Comparison of ENCODE assay signal across 24 cellular contexts in genomic region chr11:67072295-67072694, GRCh38. TPM values are rescaled to one million over a fixed set of nuclear protein-coding genes. Genes with fewer than 3 reads are reported as not detected.
"Had no signal": no experiment of that assay in that cellular context is flagged by ENCODE, and none has a peak within 500 bp of the region (broad histone marks: within the 10 kb centered on the region; RNA-seq: fewer than 3 reads in every experiment).

No MANE protein-coding gene starts in this region.

- H3K27ac Mint-ChIP-seq: natural killer cell; nephron progenitor cell; stimulated activated effector memory CD8-positive, alpha-beta T cell treated with anti-CD3 and anti-CD28 coated beads, Interleukin-12 subunit alpha, Interleukin-12 subunit beta, amount 100 ng/mL, for 72 hours; stimulated activated naive CD8-positive, alpha-beta T cell treated with anti-CD3 and anti-CD28 coated beads, Interleukin-15, Interleukin-2, amounts not matched to agents 100 ng/mL and 50 ng/mL, for 24 hours had no signal

- H3K4me3 ChIP-seq: pancreas, prostate gland had no signal

- H3K4me1 ChIP-seq: neural progenitor cell, pancreas, prostate gland, upper lobe of right lung had no signal

- FAIRE-seq: islet of Langerhans, kidney, pancreas, small intestine, urothelium cell line had no signal

- H3K4me3 Mint-ChIP-seq: neural progenitor cell; stimulated activated naive CD8-positive, alpha-beta T cell treated with anti-CD3 and anti-CD28 coated beads, Interleukin-15, Interleukin-2, amounts not matched to agents 100 ng/mL and 50 ng/mL, for 24 hours had no signal

- H3K36me3 Mint-ChIP-seq: immature natural killer cell; naive B cell; natural killer cell; neural progenitor cell; stimulated activated effector memory CD8-positive, alpha-beta T cell treated with anti-CD3 and anti-CD28 coated beads, Interleukin-12 subunit alpha, Interleukin-12 subunit beta, amount 100 ng/mL, for 72 hours had no signal

- H3K4me1 Mint-ChIP-seq: neural progenitor cell had no signal

- H3K9me3 Mint-ChIP-seq: naive B cell; natural killer cell; nephron progenitor cell; neural progenitor cell; stimulated activated effector memory CD8-positive, alpha-beta T cell treated with anti-CD3 and anti-CD28 coated beads, Interleukin-12 subunit alpha, Interleukin-12 subunit beta, amount 100 ng/mL, for 72 hours; stimulated activated naive CD8-positive, alpha-beta T cell treated with anti-CD3 and anti-CD28 coated beads, Interleukin-15, Interleukin-2, amounts not matched to agents 100 ng/mL and 50 ng/mL, for 24 hours had no signal

- H3K9me3 ChIP-seq: left lung, lower lobe of right lung, neutrophil, pancreas, prostate gland, sigmoid colon, spleen, suprapubic skin, thoracic aorta, tibial artery, upper lobe of right lung had no signal

- H3K27ac ChIP-seq: left lung, lower lobe of right lung, neural progenitor cell, neutrophil, pancreas, prostate gland, sigmoid colon, spleen, suprapubic skin, thoracic aorta, tibial artery, upper lobe of right lung had no signal

- H3K36me3 ChIP-seq: left lung, lower lobe of right lung, neural progenitor cell, neutrophil, pancreas, prostate gland, sigmoid colon, spleen, suprapubic skin, thoracic aorta, upper lobe of right lung had no signal

- H3K9ac ChIP-seq: neural progenitor cell had no signal

- DNase-seq: kidney, mammary epithelial cell had no signal

- H3K27me3 ChIP-seq: neural progenitor cell, pancreas, sigmoid colon, suprapubic skin, tibial artery, upper lobe of right lung had no signal

RNA-seq across cellular contexts. Expression of gene RHOD, which starts 15.6 kb away (rescaled TPM):
- total RNA-seq: natural killer cell, occipital lobe had no signal
- polyA plus RNA-seq: immature natural killer cell had no signal

RNA-seq across cellular contexts. Expression of gene SYT12, which starts 49.4 kb away (rescaled TPM):
- total RNA-seq: lower lobe of right lung, natural killer cell, sigmoid colon, spleen, upper lobe of right lung had no signal
- polyA plus RNA-seq: immature natural killer cell had no signal
